ENCODE assay signal across 19 cellular contexts in the genomic region with DNA sequence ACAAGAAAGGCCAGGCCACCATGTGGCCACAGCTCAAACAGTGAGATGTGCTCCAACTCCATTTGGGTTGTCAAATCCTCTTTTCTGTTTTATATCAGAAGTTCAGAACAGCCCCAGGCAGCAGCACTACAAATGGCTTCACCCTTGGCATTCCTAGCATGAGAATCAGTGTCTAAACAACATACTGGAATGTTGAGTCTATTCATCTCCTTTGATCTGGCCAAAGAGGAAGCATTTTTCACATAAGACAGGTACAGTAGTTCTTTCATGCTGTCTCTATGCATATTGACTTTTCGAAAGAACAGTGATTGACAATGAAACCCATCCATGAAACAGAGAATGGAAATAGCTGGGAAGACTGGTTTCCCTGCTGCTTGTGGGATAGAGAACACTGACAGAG.
"Had no signal": no experiment of that assay in that cellular context is flagged by ENCODE, and none has a peak within 500 bp of the region (broad histone marks: within the 10 kb centered on the region; RNA-seq: fewer than 3 reads in every experiment).

No MANE protein-coding gene starts in this region.

- DNase-seq: activated CD4-positive, alpha-beta T cell treated with anti-CD3 and anti-CD28 coated beads for 4 hours; activated CD8-positive, alpha-beta T cell treated with anti-CD3 and anti-CD28 coated beads for 36 hours; activated naive CD4-positive, alpha-beta T cell; activated naive CD8-positive, alpha-beta T cell treated with anti-CD3 and anti-CD28 coated beads for 36 hours; activated T-cell treated with anti-CD3 and anti-CD28 coated beads, Interleukin-2, amount 50 U/mL, for 1 hour; body of pancreas; central memory CD4-positive, alpha-beta T cell; heart right ventricle; mesenchymal stem cell; nucleus accumbens; right cardiac atrium had no signal

- H3K27me3 Mint-ChIP-seq: activated naive CD8-positive, alpha-beta T cell treated with anti-CD3 and anti-CD28 coated beads for 36 hours; activated T-helper 17 cell treated with anti-CD3 and anti-CD28 coated beads, Interleukin-2, amount 50 U/mL, for 72 hours; natural killer cell treated with Interleukin-12 subunit alpha and Interleukin-12 subunit beta and Interleukin-15 and Interleukin-18, amount 100 ng/mL, for 72 hours had no signal

- H3K27ac ChIP-seq: body of pancreas, heart right ventricle, skin epidermis, vagina had no signal

- H3K4me1 Mint-ChIP-seq: activated naive CD8-positive, alpha-beta T cell treated with anti-CD3 and anti-CD28 coated beads for 36 hours; activated T-helper 17 cell treated with anti-CD3 and anti-CD28 coated beads, Interleukin-2, amount 50 U/mL, for 72 hours had no signal

- H3K9me3 Mint-ChIP-seq: activated CD8-positive, alpha-beta T cell treated with anti-CD3 and anti-CD28 coated beads for 36 hours; activated naive CD8-positive, alpha-beta T cell treated with anti-CD3 and anti-CD28 coated beads for 36 hours; activated T-helper 17 cell treated with anti-CD3 and anti-CD28 coated beads, Interleukin-2, amount 50 U/mL, for 72 hours; natural killer cell treated with Interleukin-12 subunit alpha and Interleukin-12 subunit beta and Interleukin-15 and Interleukin-18, amount 100 ng/mL, for 72 hours; stimulated activated naive CD8-positive, alpha-beta T cell treated with anti-CD3 and anti-CD28 coated beads, Interleukin-15, Interleukin-2, amounts not matched to agents 100 ng/mL and 50 ng/mL, for 24 hours; T-helper 2 cell treated with Interferon-gamma antibody and Interleukin-4, amounts not matched to agents 5 μg/mL and 100 μg/mL, for 36 hours had no signal

- H3K27ac Mint-ChIP-seq: activated CD8-positive, alpha-beta T cell treated with anti-CD3 and anti-CD28 coated beads for 36 hours; activated naive CD8-positive, alpha-beta T cell treated with anti-CD3 and anti-CD28 coated beads for 36 hours; activated T-helper 17 cell treated with anti-CD3 and anti-CD28 coated beads, Interleukin-2, amount 50 U/mL, for 72 hours; natural killer cell treated with Interleukin-12 subunit alpha and Interleukin-12 subunit beta and Interleukin-15 and Interleukin-18, amount 100 ng/mL, for 72 hours; stimulated activated naive CD8-positive, alpha-beta T cell treated with anti-CD3 and anti-CD28 coated beads, Interleukin-15, Interleukin-2, amounts not matched to agents 100 ng/mL and 50 ng/mL, for 24 hours; T-helper 2 cell treated with Interferon-gamma antibody and Interleukin-4, amounts not matched to agents 5 μg/mL and 100 μg/mL, for 36 hours had no signal

- H3K4me3 ChIP-seq: body of pancreas, heart right ventricle, skin epidermis, tibial nerve, vagina had no signal

- H3K4me3 Mint-ChIP-seq: activated CD8-positive, alpha-beta T cell treated with anti-CD3 and anti-CD28 coated beads for 36 hours; activated naive CD8-positive, alpha-beta T cell treated with anti-CD3 and anti-CD28 coated beads for 36 hours; activated T-helper 17 cell treated with anti-CD3 and anti-CD28 coated beads, Interleukin-2, amount 50 U/mL, for 72 hours; natural killer cell treated with Interleukin-12 subunit alpha and Interleukin-12 subunit beta and Interleukin-15 and Interleukin-18, amount 100 ng/mL, for 72 hours; stimulated activated naive CD8-positive, alpha-beta T cell treated with anti-CD3 and anti-CD28 coated beads, Interleukin-15, Interleukin-2, amounts not matched to agents 100 ng/mL and 50 ng/mL, for 24 hours; T-helper 2 cell treated with Interferon-gamma antibody and Interleukin-4, amounts not matched to agents 5 μg/mL and 100 μg/mL, for 36 hours had no signal

- H3K36me3 Mint-ChIP-seq: activated naive CD8-positive, alpha-beta T cell treated with anti-CD3 and anti-CD28 coated beads for 36 hours; natural killer cell treated with Interleukin-12 subunit alpha and Interleukin-12 subunit beta and Interleukin-15 and Interleukin-18, amount 100 ng/mL, for 72 hours had no signal

- ATAC-seq: activated CD8-positive, alpha-beta T cell treated with anti-CD3 and anti-CD28 coated beads for 36 hours; activated T-helper 17 cell treated with anti-CD3 and anti-CD28 coated beads, Interleukin-2, amount 50 U/mL, for 72 hours; body of pancreas; esophagus mucosa; heart right ventricle; natural killer cell treated with Interleukin-12 subunit alpha and Interleukin-12 subunit beta and Interleukin-15 and Interleukin-18, amount 100 ng/mL, for 72 hours; right cardiac atrium had no signal
